ENCODE assay signal across 13 cellular contexts in the genomic region with DNA sequence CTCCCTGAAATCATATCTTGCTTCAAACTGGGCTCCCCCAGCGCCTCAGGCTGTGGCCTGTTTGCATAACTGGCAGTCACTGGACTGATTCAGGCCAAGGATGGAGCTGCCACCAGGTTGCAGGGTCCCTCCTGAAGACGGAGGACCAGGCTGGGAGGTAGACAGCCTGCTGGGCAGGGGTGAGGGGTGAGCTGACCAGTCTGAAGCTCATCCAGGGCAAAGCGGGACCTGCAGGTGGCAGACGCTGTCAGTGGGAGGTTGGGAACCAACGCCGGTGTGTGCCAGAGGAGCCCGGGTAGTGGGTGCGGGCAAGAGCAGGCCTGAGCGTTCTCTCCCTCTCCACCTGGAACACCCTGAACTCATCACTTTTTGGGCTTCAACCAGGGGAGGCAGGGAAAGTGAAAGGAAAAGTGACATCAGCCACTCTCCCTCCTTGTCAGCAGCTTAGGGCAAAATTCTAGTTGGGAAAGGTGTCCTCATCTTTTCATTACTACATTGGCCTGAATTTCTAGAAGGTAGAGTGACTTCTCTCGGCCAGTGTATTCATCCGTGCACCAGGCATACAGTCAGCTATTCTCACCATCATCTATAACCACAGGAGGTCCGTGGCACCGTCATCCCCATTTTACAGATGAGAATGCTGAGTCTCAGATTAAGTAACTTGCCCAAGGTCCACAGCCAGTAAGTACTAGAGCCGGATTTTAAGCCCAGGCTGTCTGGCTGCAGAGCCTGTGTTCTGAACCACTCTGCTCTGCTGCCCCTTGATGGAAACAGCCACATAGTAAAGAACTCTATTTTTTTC.
A peak's percentile ranks its signal among the peaks of the same experiment; 100 is the strongest.
DNase-seq lines count a peak whose midpoint lies in the region; ATAC-seq, FAIRE-seq and TF ChIP-seq lines count a peak whose summit lies in the region.
"Had no signal": no experiment of that assay in that cellular context is flagged by ENCODE, and none has a peak within 500 bp of the region (broad histone marks: within the 10 kb centered on the region; RNA-seq: fewer than 3 reads in every experiment).

No MANE protein-coding gene starts in this region.

- no peak for FAIRE-seq in keratinocyte (lab: Jason Lieb, UNC)

- H2AFZ ChIP-seq in keratinocyte (ENCODE audit: control insufficient read depth, low read length), result no peak overlapping the region

- peaks cover 83% of the 10 kb centered on the region for H3K4me1 Mint-ChIP-seq in activated naive CD4-positive, alpha-beta T cell treated with anti-CD3 and anti-CD28 coated beads, Interleukin-2, amount 10 ng/mL, durations not matched to agents 7 days and 5 days
- peaks cover 62% of the 10 kb centered on the region for H3K4me1 Mint-ChIP-seq in activated naive CD4-positive, alpha-beta T cell treated with anti-CD3 and anti-CD28 coated beads for 36 hours (ENCODE audit: low read depth)
- H3K4me1 Mint-ChIP-seq in activated T-helper 17 cell treated with anti-CD3 and anti-CD28 coated beads, Interleukin-2, amount 50 U/mL, for 72 hours, result peaks cover 56% of the 10 kb centered on the region
- H3K4me1 Mint-ChIP-seq in stimulated activated naive B cell treated with anti-CD40 and anti-IgM and Interleukin-4, amounts not matched to agents 10 μg/mL and 1 μg/mL and 100 μg/mL, for 72 hours, result peaks cover 87 to 98% of the 10 kb centered on the region in 2 donors

- no peaks in the 10 kb centered on the region for H3K9me1 ChIP-seq in keratinocyte (ENCODE audit: control insufficient read depth, extremely low read depth, insufficient read depth, low read length)

- no peak overlapping the region for H3K4me3 Mint-ChIP-seq in activated naive CD4-positive, alpha-beta T cell treated with anti-CD3 and anti-CD28 coated beads, Interleukin-2, amount 10 ng/mL, durations not matched to agents 7 days and 5 days
- no peak overlapping the region for H3K4me3 Mint-ChIP-seq in activated naive CD4-positive, alpha-beta T cell treated with anti-CD3 and anti-CD28 coated beads for 36 hours
- peak overlapping the region; percentile 80 for H3K4me3 Mint-ChIP-seq in activated T-helper 17 cell treated with anti-CD3 and anti-CD28 coated beads, Interleukin-2, amount 50 U/mL, for 72 hours
- H3K4me3 Mint-ChIP-seq in stimulated activated naive B cell treated with anti-CD40 and anti-IgM and Interleukin-4, amounts not matched to agents 10 μg/mL and 1 μg/mL and 100 μg/mL, for 72 hours, result peak overlapping the region in 1 of 2 donors; percentile 25

- H3K9ac ChIP-seq in keratinocyte (ENCODE audit: control insufficient read depth, extremely low read depth, insufficient read depth, low read length), result peak overlapping the region; percentile 10

- H3K79me2 ChIP-seq in keratinocyte (ENCODE audit: control insufficient read depth, insufficient read depth, low read length), result no peaks in the 10 kb centered on the region

- DNase-seq in activated naive CD4-positive, alpha-beta T cell treated with anti-CD3 and anti-CD28 coated beads, Interleukin-2, amount 10 ng/mL, durations not matched to agents 7 days and 5 days, result no peak
- DNase-seq in activated naive CD4-positive, alpha-beta T cell treated with anti-CD3 and anti-CD28 coated beads for 36 hours, result no peak
- DNase-seq in keratinocyte (ENCODE audit: low read depth, low spot score) (no peak), DMS53 treated with DMSO at 0.1 percent for 48 hours (lab: John Stamatoyannopoulos, UW; ENCODE audit: unreplicated experiment) (no peak), DMS153 treated with DMSO at 0.1 percent for 48 hours (lab: John Stamatoyannopoulos, UW; ENCODE audit: unreplicated experiment) (no peak)
- no peak for DNase-seq in stimulated activated naive B cell treated with anti-CD40 and anti-IgM and Interleukin-4, amounts not matched to agents 10 μg/mL and 1 μg/mL and 100 μg/mL, for 72 hours
- DNase-seq: brain microvascular endothelial cell; mesenchymal stem cell; stimulated activated CD4-positive, alpha-beta T cell treated with anti-CD3 and anti-CD28 coated beads, Interleukin-2, amount 100 ng/mL, for 24 hours had no signal

- H3K9me3 Mint-ChIP-seq in activated naive CD4-positive, alpha-beta T cell treated with anti-CD3 and anti-CD28 coated beads, Interleukin-2, amount 10 ng/mL, durations not matched to agents 7 days and 5 days, result no peaks in the 10 kb centered on the region
- H3K9me3 Mint-ChIP-seq in activated naive CD4-positive, alpha-beta T cell treated with anti-CD3 and anti-CD28 coated beads for 36 hours, result peaks cover 3% of the 10 kb centered on the region
- no peaks in the 10 kb centered on the region for H3K9me3 Mint-ChIP-seq in activated T-helper 17 cell treated with anti-CD3 and anti-CD28 coated beads, Interleukin-2, amount 50 U/mL, for 72 hours
- H3K9me3 Mint-ChIP-seq in stimulated activated naive B cell treated with anti-CD40 and anti-IgM and Interleukin-4, amounts not matched to agents 10 μg/mL and 1 μg/mL and 100 μg/mL, for 72 hours, result peaks cover 3 to 4% of the 10 kb centered on the region in 2 donors

- peak in 1 of 3 experiments; percentile 23 for TF ChIP-seq CTCF in keratinocyte (optimal IDR thresholded peaks at IDR 0.05 in 1 of 3, IDR thresholded peaks at IDR 0.05 in 1 of 3, conservative IDR thresholded peaks at IDR 0.05 in 1 of 3; ENCODE audit: extremely low read depth in 1 of 3, insufficient read depth in 2 of 3, low read length in 3 of 3)

- no peaks in the 10 kb centered on the region for H4K20me1 ChIP-seq in keratinocyte (ENCODE audit: control insufficient read depth, extremely low read depth, insufficient read depth, low read length)

- H3K36me3 Mint-ChIP-seq in activated naive CD4-positive, alpha-beta T cell treated with anti-CD3 and anti-CD28 coated beads, Interleukin-2, amount 10 ng/mL, durations not matched to agents 7 days and 5 days, result peaks cover 18% of the 10 kb centered on the region
- peaks cover 3% of the 10 kb centered on the region for H3K36me3 Mint-ChIP-seq in activated naive CD4-positive, alpha-beta T cell treated with anti-CD3 and anti-CD28 coated beads for 36 hours (ENCODE audit: low read depth)
- H3K36me3 Mint-ChIP-seq in activated T-helper 17 cell treated with anti-CD3 and anti-CD28 coated beads, Interleukin-2, amount 50 U/mL, for 72 hours (ENCODE audit: low read depth), result peaks cover 5% of the 10 kb centered on the region
- peaks cover 26 to 64% of the 10 kb centered on the region in 2 donors for H3K36me3 Mint-ChIP-seq in stimulated activated naive B cell treated with anti-CD40 and anti-IgM and Interleukin-4, amounts not matched to agents 10 μg/mL and 1 μg/mL and 100 μg/mL, for 72 hours

- H3K4me1 ChIP-seq in keratinocyte (ENCODE audit: control insufficient read depth, extremely low read depth, insufficient read depth, low read length), result peaks cover 15% of the 10 kb centered on the region
- H3K4me1 ChIP-seq: HAP-1 had no signal

- intact Hi-C loops in activated naive CD4-positive, alpha-beta T cell treated with anti-CD3 and anti-CD28 coated beads for 36 hours (cut with micrococcal nuclease), result no loop called here

- H3K27ac ChIP-seq in keratinocyte (ENCODE audit: control insufficient read depth, insufficient read depth, low read length), result no peak overlapping the region
- H3K27ac ChIP-seq: brain microvascular endothelial cell had no signal

- peak overlapping the region; percentile 59 for H3K4me2 ChIP-seq in keratinocyte (ENCODE audit: control insufficient read depth, extremely low read depth, insufficient read depth, low read depth, low read length)

- ATAC-seq in activated T-helper 17 cell treated with anti-CD3 and anti-CD28 coated beads, Interleukin-2, amount 50 U/mL, for 72 hours (replicated peaks), result peak; percentile 65
- ATAC-seq in stimulated activated naive B cell treated with anti-CD40 and anti-IgM and Interleukin-4, amounts not matched to agents 10 μg/mL and 1 μg/mL and 100 μg/mL, for 72 hours (replicated peaks), result no peak
- no peak for ATAC-seq in GM18520 (IDR thresholded peaks at IDR 0.05; ENCODE audit: unreplicated experiment)

- CTCF ChIA-PET in activated naive CD4-positive, alpha-beta T cell treated with anti-CD3 and anti-CD28 coated beads, Interleukin-2, amount 10 ng/mL, durations not matched to agents 7 days and 5 days (lab: Charles Lee), result interaction anchor here (1.5 kb wide), 1 partner anchor 357 kb away, joined by 3 read pairs; no protein-coding TSS in a partner anchor
- CTCF ChIA-PET in activated naive CD4-positive, alpha-beta T cell treated with anti-CD3 and anti-CD28 coated beads for 36 hours (lab: Charles Lee), result interaction anchor here (0.6 to 1.2 kb wide), 2 partner anchors 8 to 53 kb away, joined by 3 to 4 read pairs; no protein-coding TSS in a partner anchor

- H3K27ac Mint-ChIP-seq in activated naive CD4-positive, alpha-beta T cell treated with anti-CD3 and anti-CD28 coated beads, Interleukin-2, amount 10 ng/mL, durations not matched to agents 7 days and 5 days, result peak overlapping the region; percentile 78
- no peak overlapping the region for H3K27ac Mint-ChIP-seq in activated naive CD4-positive, alpha-beta T cell treated with anti-CD3 and anti-CD28 coated beads for 36 hours
- H3K27ac Mint-ChIP-seq in activated T-helper 17 cell treated with anti-CD3 and anti-CD28 coated beads, Interleukin-2, amount 50 U/mL, for 72 hours, result peak overlapping the region; percentile 88
- H3K27ac Mint-ChIP-seq in stimulated activated naive B cell treated with anti-CD40 and anti-IgM and Interleukin-4, amounts not matched to agents 10 μg/mL and 1 μg/mL and 100 μg/mL, for 72 hours, result peak overlapping the region; percentile 80

- H3K4me3 ChIP-seq in keratinocyte (ENCODE audit: control insufficient read depth in 2 of 3, extremely low read depth in 1 of 3, insufficient read depth in 2 of 3, low read depth in 1 of 3, low read length in 3 of 3), result no peak overlapping the region
- H3K4me3 ChIP-seq: HAP-1 had no signal

- H3K9me3 ChIP-seq in keratinocyte (ENCODE audit: control insufficient read depth, low read depth, low read length), result no peaks in the 10 kb centered on the region
- H3K9me3 ChIP-seq: HAP-1 had no signal

- no peaks in the 10 kb centered on the region for H3K27me3 ChIP-seq in keratinocyte (ENCODE audit: control insufficient read depth, extremely low read depth, insufficient read depth, low read length)
- H3K27me3 ChIP-seq: brain microvascular endothelial cell had no signal

- dilution Hi-C loops in keratinocyte (cut with MboI; ENCODE audit: extremely low pct_ligation_motif_present, low sequenced_read_pairs), result no loop called here

- H3K27me3 Mint-ChIP-seq in activated naive CD4-positive, alpha-beta T cell treated with anti-CD3 and anti-CD28 coated beads, Interleukin-2, amount 10 ng/mL, durations not matched to agents 7 days and 5 days, result no peaks in the 10 kb centered on the region
- no peaks in the 10 kb centered on the region for H3K27me3 Mint-ChIP-seq in activated naive CD4-positive, alpha-beta T cell treated with anti-CD3 and anti-CD28 coated beads for 36 hours (ENCODE audit: low read depth)
- no peaks in the 10 kb centered on the region for H3K27me3 Mint-ChIP-seq in activated T-helper 17 cell treated with anti-CD3 and anti-CD28 coated beads, Interleukin-2, amount 50 U/mL, for 72 hours
- H3K27me3 Mint-ChIP-seq in stimulated activated naive B cell treated with anti-CD40 and anti-IgM and Interleukin-4, amounts not matched to agents 10 μg/mL and 1 μg/mL and 100 μg/mL, for 72 hours, result no peaks in the 10 kb centered on the region
- H3K27me3 Mint-ChIP-seq: progenitor cell of endocrine pancreas had no signal

- H3K36me3 ChIP-seq in keratinocyte (ENCODE audit: control insufficient read depth in 2 of 2, extremely low read depth in 1 of 2, insufficient read depth in 2 of 2, low read length in 2 of 2), result no peaks in the 10 kb centered on the region
- H3K36me3 ChIP-seq: brain microvascular endothelial cell, HAP-1 had no signal
